Comparison of ENCODE assay signal across 11 cellular contexts in genomic region chr1:19640363-19641316, GRCh38. TPM values are rescaled to one million over a fixed set of nuclear protein-coding genes. Genes with fewer than 3 reads are reported as not detected.
A peak's percentile ranks its signal among the peaks of the same experiment; 100 is the strongest.
DNase-seq lines count a peak whose midpoint lies in the region; ATAC-seq, FAIRE-seq and TF ChIP-seq lines count a peak whose summit lies in the region.
"Had no signal": no experiment of that assay in that cellular context is flagged by ENCODE, and none has a peak within 500 bp of the region (broad histone marks: within the 10 kb centered on the region; RNA-seq: fewer than 3 reads in every experiment).

No MANE protein-coding gene starts in this region.

- peaks cover 14% of the 10 kb centered on the region for H3K4me1 ChIP-seq in HUES48 (ENCODE audit: control insufficient read depth, insufficient read depth, low read length)

- TF ChIP-seq CTCF in 22Rv1 (IDR thresholded peaks at IDR 0.05) = peak; percentile 26
- TF ChIP-seq CTCF in astrocyte of the cerebellum (IDR thresholded peaks at IDR 0.05; ENCODE audit: low read depth, low read length, missing control alignments) = no peak
- TF ChIP-seq CTCF in WERI-Rb-1 (IDR thresholded peaks at IDR 0.05; ENCODE audit: low read depth, low read length) = no peak

- H3K36me3 ChIP-seq in HUES48 (ENCODE audit: control insufficient read depth, insufficient read depth, low read length) (no peaks in the 10 kb centered on the region), WERI-Rb-1 (no peaks in the 10 kb centered on the region)
- H3K36me3 ChIP-seq: BLaER1 had no signal

- no peaks in the 10 kb centered on the region for H3K9me3 ChIP-seq in HUES48 (ENCODE audit: control insufficient read depth, insufficient read depth, low read length)
- no peaks in the 10 kb centered on the region for H3K9me3 ChIP-seq in WERI-Rb-1 (ENCODE audit: severe bottlenecking)
- H3K9me3 ChIP-seq: BLaER1 had no signal

- in situ Hi-C loops in astrocyte of the cerebellum (cut with HindIII; ENCODE audit: low sequenced_read_pairs) = no loop called here

- no peak for FAIRE-seq in frontal cortex (lab: Jason Lieb, UNC)

- H3K27me3 ChIP-seq in HUES48 (ENCODE audit: control insufficient read depth, insufficient read depth, low read length) = peaks cover 37% of the 10 kb centered on the region
- H3K27me3 ChIP-seq in WERI-Rb-1 (ENCODE audit: insufficient read depth, low read depth, severe bottlenecking) = no peaks in the 10 kb centered on the region

- DNase-seq in astrocyte of the cerebellum (ENCODE audit: low read depth) (peak; percentile 66), left lobe of liver (ENCODE audit: low spot score) (no peak), WERI-Rb-1 (no peak), frontal cortex (ENCODE audit: low spot score in 2 of 2) (no peak)
- DNase-seq: naive B cell had no signal

- H3K27ac ChIP-seq in 22Rv1 (0 out of 2 replicates have a peak overlapping the region, but pooled peaks have one; percentile 15), HUES48 (ENCODE audit: low read depth, low read length) (peak overlapping the region; percentile 76), WERI-Rb-1 (no peak overlapping the region)
- H3K27ac ChIP-seq: BLaER1 had no signal

- H3K4me3 ChIP-seq in HUES48 (ENCODE audit: low read depth, low read length) (no peak overlapping the region), astrocyte of the cerebellum (ENCODE audit: low read depth, low read length) (no peak overlapping the region), WERI-Rb-1 (ENCODE audit: low read depth, low read length) (no peak overlapping the region)
- H3K4me3 ChIP-seq: BLaER1 had no signal

- ATAC-seq in left lobe of liver = peak; percentile 47
- ATAC-seq in GM18870 (IDR thresholded peaks at IDR 0.05; ENCODE audit: unreplicated experiment) = no peak
- ATAC-seq in GM19395 (IDR thresholded peaks at IDR 0.05; ENCODE audit: unreplicated experiment) = no peak

- H3K9ac ChIP-seq in HUES48 (ENCODE audit: low read depth, low read length) = no peak overlapping the region
- H3K9ac ChIP-seq: BLaER1 had no signal

RNA-seq across cellular contexts. Expression of gene NBL1, which starts 3.5 kb away (rescaled TPM):
- total RNA-seq in left lobe of liver (2.5 TPM), frontal cortex (33.0 TPM)

RNA-seq across cellular contexts. Expression of gene HTR6, which starts 24.0 kb away (rescaled TPM):
- not detected for total RNA-seq in left lobe of liver
- 0.41 TPM for total RNA-seq in frontal cortex
- total RNA-seq: activated T-helper 2 cell treated with anti-CD3 and anti-CD28 coated beads, Interferon-gamma antibody, Interleukin-2, Interleukin-4, amounts not matched to agents 10 μg/mL and 5 μg/mL and 100 μg/mL, durations not matched to agents 14 hours and 24 hours and 36 hours had no signal
